In the genomic region with DNA sequence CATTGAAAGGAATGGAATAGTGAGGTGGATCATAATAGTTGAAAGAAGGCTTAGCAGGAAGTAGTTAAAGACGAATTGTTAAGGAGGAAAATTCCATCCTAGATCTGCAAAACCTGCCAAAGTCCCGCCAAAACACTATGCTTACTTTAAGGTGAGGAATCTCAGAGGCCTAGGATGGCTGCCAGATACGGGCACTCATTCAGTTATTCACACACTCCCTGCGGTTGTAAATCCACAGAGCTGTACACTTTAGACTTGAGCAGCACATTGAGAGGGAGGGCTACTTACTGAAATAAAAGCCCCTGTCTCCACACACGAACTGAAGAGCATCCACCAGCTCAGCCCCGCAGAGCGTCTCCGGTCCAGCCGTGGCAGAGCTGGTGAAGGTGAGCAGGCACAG, we compare ENCODE assay signal across 20 cellular contexts. TPM values are rescaled to one million over a fixed set of nuclear protein-coding genes. Genes with fewer than 3 reads are reported as not detected.
"Had no signal": no experiment of that assay in that cellular context is flagged by ENCODE, and none has a peak within 500 bp of the region (broad histone marks: within the 10 kb centered on the region; RNA-seq: fewer than 3 reads in every experiment).

No MANE protein-coding gene starts in this region.

- DNase-seq: activated CD4-positive, alpha-beta memory T cell treated with anti-CD3 and anti-CD28 coated beads, Interleukin-2, amount 10 ng/mL, durations not matched to agents 7 days and 5 days; activated effector memory CD4-positive, alpha-beta T cell treated with anti-CD3 and anti-CD28 coated beads, Interleukin-2, amount 50 U/mL, for 16 hours; activated T-cell treated with anti-CD3 and anti-CD28 coated beads, Interleukin-2, amount 50 U/mL, for 48 hours; amygdala; brain microvascular endothelial cell; effector memory CD8-positive, alpha-beta T cell; foreskin keratinocyte; head of caudate nucleus; mucosa of descending colon; naive thymus-derived CD4-positive, alpha-beta T cell; pancreas; stimulated activated CD4-positive, alpha-beta T cell treated with anti-CD3 and anti-CD28 coated beads, Interleukin-12 subunit alpha, Interleukin-12 subunit beta, amount 100 ng/mL, for 4 hours; stimulated activated CD4-positive, alpha-beta T cell treated with anti-CD3 and anti-CD28 coated beads, Interleukin-2, amount 100 ng/mL, for 24 hours; T-helper 1 cell; T1000; WERI-Rb-1 had no signal

- H3K9me3 Mint-ChIP-seq: activated CD4-positive, alpha-beta memory T cell treated with anti-CD3 and anti-CD28 coated beads, Interleukin-2, amount 10 ng/mL, durations not matched to agents 7 days and 5 days; activated naive CD4-positive, alpha-beta T cell treated with anti-CD3 and anti-CD28 coated beads, Interleukin-2, amount 50 U/mL, for 24 hours; dendritic cell treated with granulocyte-macrophage colony-stimulating factor and Interleukin-4, amounts not matched to agents 40 ng/mL and 50 ng/mL, for 4 days; effector memory CD8-positive, alpha-beta T cell; naive thymus-derived CD4-positive, alpha-beta T cell; stimulated activated effector memory CD8-positive, alpha-beta T cell treated with anti-CD3 and anti-CD28 coated beads, Interleukin-12 subunit alpha, Interleukin-12 subunit beta, amount 100 ng/mL, for 72 hours had no signal

- H3K27me3 ChIP-seq: brain microvascular endothelial cell, pancreas, tibial nerve had no signal

- H3K9me3 ChIP-seq: mucosa of descending colon, pancreas, tibial nerve had no signal

- H3K4me3 Mint-ChIP-seq: activated CD4-positive, alpha-beta memory T cell treated with anti-CD3 and anti-CD28 coated beads, Interleukin-2, amount 10 ng/mL, durations not matched to agents 7 days and 5 days; activated naive CD4-positive, alpha-beta T cell treated with anti-CD3 and anti-CD28 coated beads, Interleukin-2, amount 50 U/mL, for 24 hours; dendritic cell treated with granulocyte-macrophage colony-stimulating factor and Interleukin-4, amounts not matched to agents 40 ng/mL and 50 ng/mL, for 4 days; effector memory CD8-positive, alpha-beta T cell; stimulated activated effector memory CD8-positive, alpha-beta T cell treated with anti-CD3 and anti-CD28 coated beads, Interleukin-12 subunit alpha, Interleukin-12 subunit beta, amount 100 ng/mL, for 72 hours had no signal

- H3K27ac ChIP-seq: brain microvascular endothelial cell, foreskin keratinocyte, pancreas, tibial nerve, WERI-Rb-1 had no signal

- FAIRE-seq: pancreas had no signal

- H3K36me3 ChIP-seq: brain microvascular endothelial cell, pancreas, tibial nerve, WERI-Rb-1 had no signal

- H3K4me1 ChIP-seq: foreskin keratinocyte had no signal

- H3K4me3 ChIP-seq: mucosa of descending colon, pancreas had no signal

- ATAC-seq: effector memory CD8-positive, alpha-beta T cell; foreskin keratinocyte; mucosa of descending colon; naive thymus-derived CD4-positive, alpha-beta T cell; pancreas; stimulated activated effector memory CD8-positive, alpha-beta T cell treated with anti-CD3 and anti-CD28 coated beads, Interleukin-12 subunit alpha, Interleukin-12 subunit beta, amount 100 ng/mL, for 72 hours had no signal

- H3K36me3 Mint-ChIP-seq: activated naive CD4-positive, alpha-beta T cell treated with anti-CD3 and anti-CD28 coated beads, Interleukin-2, amount 50 U/mL, for 24 hours; naive thymus-derived CD4-positive, alpha-beta T cell; stimulated activated effector memory CD8-positive, alpha-beta T cell treated with anti-CD3 and anti-CD28 coated beads, Interleukin-12 subunit alpha, Interleukin-12 subunit beta, amount 100 ng/mL, for 72 hours had no signal

- H3K27ac Mint-ChIP-seq: activated CD4-positive, alpha-beta memory T cell treated with anti-CD3 and anti-CD28 coated beads, Interleukin-2, amount 10 ng/mL, durations not matched to agents 7 days and 5 days; activated naive CD4-positive, alpha-beta T cell treated with anti-CD3 and anti-CD28 coated beads, Interleukin-2, amount 50 U/mL, for 24 hours; dendritic cell treated with granulocyte-macrophage colony-stimulating factor and Interleukin-4, amounts not matched to agents 40 ng/mL and 50 ng/mL, for 4 days; effector memory CD8-positive, alpha-beta T cell; naive thymus-derived CD4-positive, alpha-beta T cell; stimulated activated effector memory CD8-positive, alpha-beta T cell treated with anti-CD3 and anti-CD28 coated beads, Interleukin-12 subunit alpha, Interleukin-12 subunit beta, amount 100 ng/mL, for 72 hours had no signal

- H3K4me1 Mint-ChIP-seq: activated naive CD4-positive, alpha-beta T cell treated with anti-CD3 and anti-CD28 coated beads, Interleukin-2, amount 50 U/mL, for 24 hours had no signal

RNA-seq across cellular contexts. Expression of a gene that starts 5.0 kb away (rescaled TPM):
- total RNA-seq: foreskin keratinocyte had no signal
- polyA plus RNA-seq: foreskin keratinocyte; naive thymus-derived CD4-positive, alpha-beta T cell had no signal
